Comparison of ENCODE assay signal across 8 cellular contexts in genomic region chr1:114346480-114347029, GRCh38.
DNase-seq lines count a peak whose midpoint lies in the region; ATAC-seq, FAIRE-seq and TF ChIP-seq lines count a peak whose summit lies in the region.

No MANE protein-coding gene starts in this region.

- ATAC-seq in GM18873 (IDR thresholded peaks at IDR 0.05; ENCODE audit: low FRiP score, unreplicated experiment) (peak; percentile 96), HG03159 (IDR thresholded peaks at IDR 0.05; ENCODE audit: unreplicated experiment) (peak; percentile 98)

- TF ChIP-seq CTCF in WI38 (IDR thresholded peaks at IDR 0.05; ENCODE audit: low read depth, low read length) (peak; percentile 100), bronchial epithelial cell (IDR thresholded peaks at IDR 0.05; ENCODE audit: insufficient read depth, low read length, severe bottlenecking) (peak; percentile 100)

- FAIRE-seq in bronchial epithelial cell (lab: Jason Lieb, UNC), result no peak

- H3K4me3 ChIP-seq in WI38 (ENCODE audit: low read depth, low read length), result peak overlapping the region; percentile 57
- H3K4me3 ChIP-seq in bronchial epithelial cell (ENCODE audit: low read depth, low read length), result peak overlapping the region; percentile 40
- peak overlapping the region; percentile 22 to 50 (median 35) for H3K4me3 ChIP-seq in skin epidermis

- H3K27ac ChIP-seq in skin epidermis, result peak overlapping the region; percentile 13 to 88 (median 74)

- no peaks in the 10 kb centered on the region for H3K27me3 ChIP-seq in bronchial epithelial cell (ENCODE audit: control insufficient read depth, insufficient read depth, low read length)

- no peaks in the 10 kb centered on the region for H3K36me3 ChIP-seq in bronchial epithelial cell (ENCODE audit: control insufficient read depth, insufficient read depth, low read length)

- peak; percentile 95 for DNase-seq in AG08395 (ENCODE audit: low spot score)
- peak; percentile 83 for DNase-seq in NCI-H2196 treated with DMSO at 0.1 percent for 48 hours (lab: John Stamatoyannopoulos, UW; ENCODE audit: unreplicated experiment)
- peak; percentile 87 for DNase-seq in bronchial epithelial cell (ENCODE audit: low read depth)
- DNase-seq in iPS-NIHi11 (ENCODE audit: low spot score), result peak; percentile 96

Comparison
In these comparisons a context has a peak if more than half of its experiments do, and no peak if none do; other contexts are left out.
1. Peak in every context shown above with its lines: DNase-seq, ATAC-seq, H3K4me3 ChIP-seq and H3K27ac ChIP-seq.